In the genomic region with DNA sequence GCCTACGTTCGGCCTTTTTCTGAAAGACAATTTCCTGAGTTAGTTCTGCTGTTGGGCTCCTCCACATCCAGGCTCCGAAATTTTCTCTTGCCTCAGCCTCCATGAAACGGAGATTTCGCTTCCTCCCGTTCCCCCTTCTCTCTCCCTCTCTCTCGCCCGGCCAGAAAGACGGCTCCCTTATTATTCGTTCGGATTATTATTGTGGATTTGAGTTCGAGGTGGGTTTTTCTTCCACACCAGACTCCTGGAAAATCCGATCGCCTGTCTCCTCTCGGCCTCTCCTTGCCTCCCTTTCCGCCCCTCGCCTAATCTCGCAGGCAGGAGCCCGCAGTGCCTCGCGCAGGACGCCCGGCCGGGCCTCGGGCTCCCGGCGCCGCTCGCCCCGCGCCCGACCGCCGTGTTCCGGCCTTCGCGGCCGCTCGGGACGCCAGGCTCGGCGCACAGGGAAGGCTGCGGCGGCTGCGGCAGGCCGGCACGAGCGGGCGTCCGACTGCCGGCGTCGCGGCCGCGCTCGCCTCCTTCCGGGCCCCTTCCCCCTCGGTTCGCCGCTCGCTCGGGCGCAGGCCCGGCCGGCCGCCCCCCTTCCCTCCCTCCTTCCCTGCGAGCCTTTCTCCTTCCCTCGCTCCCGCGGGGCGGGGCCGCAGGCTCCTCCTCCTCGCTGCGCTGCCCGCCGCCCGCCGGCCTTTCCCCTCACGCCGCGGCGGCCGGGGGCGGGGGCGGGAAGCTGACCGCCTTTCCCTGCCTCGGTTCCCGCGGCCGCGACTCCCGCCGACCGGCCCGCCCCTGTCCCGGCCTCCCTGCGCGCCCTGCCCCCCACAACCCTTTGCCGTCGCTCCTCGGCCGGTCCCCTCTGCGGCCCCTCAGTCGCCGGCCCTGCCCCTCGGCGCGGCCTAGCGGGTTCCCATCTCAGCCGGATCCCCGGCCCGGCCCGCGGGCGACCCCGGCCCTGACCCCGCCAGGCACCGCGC, we compare ENCODE assay signal across 8 cellular contexts. TPM values are rescaled to one million over a fixed set of nuclear protein-coding genes. Genes with fewer than 3 reads are reported as not detected.
DNase-seq lines count a peak whose midpoint lies in the region; ATAC-seq and TF ChIP-seq lines count a peak whose summit lies in the region.

A gene with protein sequence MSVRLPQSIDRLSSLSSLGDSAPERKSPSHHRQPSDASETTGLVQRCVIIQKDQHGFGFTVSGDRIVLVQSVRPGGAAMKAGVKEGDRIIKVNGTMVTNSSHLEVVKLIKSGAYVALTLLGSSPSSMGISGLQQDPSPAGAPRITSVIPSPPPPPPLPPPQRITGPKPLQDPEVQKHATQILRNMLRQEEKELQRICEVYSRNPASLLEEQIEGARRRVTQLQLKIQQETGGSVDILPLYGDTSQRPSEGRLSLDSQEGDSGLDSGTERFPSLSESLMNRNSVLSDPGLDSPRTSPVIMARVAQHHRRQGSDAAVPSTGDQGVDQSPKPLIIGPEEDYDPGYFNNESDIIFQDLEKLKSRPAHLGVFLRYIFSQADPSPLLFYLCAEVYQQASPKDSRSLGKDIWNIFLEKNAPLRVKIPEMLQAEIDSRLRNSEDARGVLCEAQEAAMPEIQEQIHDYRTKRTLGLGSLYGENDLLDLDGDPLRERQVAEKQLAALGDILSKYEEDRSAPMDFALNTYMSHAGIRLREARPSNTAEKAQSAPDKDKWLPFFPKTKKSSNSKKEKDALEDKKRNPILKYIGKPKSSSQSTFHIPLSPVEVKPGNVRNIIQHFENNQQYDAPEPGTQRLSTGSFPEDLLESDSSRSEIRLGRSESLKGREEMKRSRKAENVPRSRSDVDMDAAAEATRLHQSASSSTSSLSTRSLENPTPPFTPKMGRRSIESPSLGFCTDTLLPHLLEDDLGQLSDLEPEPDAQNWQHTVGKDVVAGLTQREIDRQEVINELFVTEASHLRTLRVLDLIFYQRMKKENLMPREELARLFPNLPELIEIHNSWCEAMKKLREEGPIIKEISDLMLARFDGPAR (N-terminal part only) (minus strand): TSS at position 492 of the 968 bp plus-strand sequence. CDS start 1,412 bp downstream, outside the sequence.

- H3K4me3 Mint-ChIP-seq in T-helper 17 cell: peak within 1 kb of the TSS; percentile 99
- H3K4me3 Mint-ChIP-seq in immature natural killer cell: peak within 1 kb of the TSS; percentile 87 to 99 (median 92)

- in situ Hi-C loops in gastrocnemius medialis (cut with MboI; ENCODE audit: low sequenced_read_pairs in 4 of 4): no loop called here

- H3K36me3 Mint-ChIP-seq in T-helper 17 cell (ENCODE audit: low read depth): peaks cover 3% of the 10 kb centered on the region
- H3K36me3 Mint-ChIP-seq in immature natural killer cell: peaks cover 0 to 3% (median 0%) of the 10 kb centered on the region in 3 donors

- H3K4me1 Mint-ChIP-seq in T-helper 17 cell (peaks cover 15% of the 10 kb centered on the region), immature natural killer cell (peaks cover 7 to 18% of the 10 kb centered on the region in 2 donors)

- intact Hi-C loops in gastrocnemius medialis (cut with DNase I; ENCODE audit: low total_unique reads): loop anchor here (2.0 to 5.0 kb wide), 2 partner anchors 29 to 92 kb away; a partner anchor contains a TSS

- DNase-seq in GM04503 (ENCODE audit: low read depth): peak; percentile 49
- peak; percentile 86 for DNase-seq in HCEC 1CT
- DNase-seq in NCI-H146 treated with DMSO at 0.1 percent for 48 hours (lab: John Stamatoyannopoulos, UW; ENCODE audit: unreplicated experiment): peak; percentile 72
- DNase-seq in T-helper 17 cell: peak in 2 of 3 donors; percentile 8 to 14
- DNase-seq in cerebellar cortex (ENCODE audit: low spot score): peak; percentile 85
- DNase-seq in immature natural killer cell: peak; percentile 18 to 25 (median 24)
- peak; percentile 85 to 91 for DNase-seq in gastrocnemius medialis

- H3K9me3 Mint-ChIP-seq in immature natural killer cell: peaks cover 0 to 1% (median 0%) of the 10 kb centered on the region in 6 donors

- no peak for TF ChIP-seq CTCF in gastrocnemius medialis (IDR thresholded peaks at IDR 0.05 in 4 of 5, conservative IDR thresholded peaks at IDR 0.05 in 1 of 5)

- H3K27ac ChIP-seq in gastrocnemius medialis: peak within 1 kb of the TSS; percentile 84 to 89 (median 88)

- H3K27ac Mint-ChIP-seq in T-helper 17 cell: no peak within 1 kb of the TSS
- H3K27ac Mint-ChIP-seq in immature natural killer cell: peak within 1 kb of the TSS in 4 of 6 donors; percentile 20 to 88 (median 66)

- H3K27me3 ChIP-seq in gastrocnemius medialis: no peaks in the 10 kb centered on the region

- peak within 1 kb of the TSS; percentile 62 to 68 (median 66) for H3K4me3 ChIP-seq in gastrocnemius medialis

- no peaks in the 10 kb centered on the region for H3K36me3 ChIP-seq in gastrocnemius medialis

- H3K9me3 ChIP-seq in T-helper 17 cell (ENCODE audit: control insufficient read depth, low read length, poor library complexity, severe bottlenecking) (no peaks in the 10 kb centered on the region), gastrocnemius medialis (no peaks in the 10 kb centered on the region)

- ATAC-seq in T-helper 17 cell (peak; percentile 46), gastrocnemius medialis (peak; percentile 93 to 94), HG03457 (IDR thresholded peaks at IDR 0.05; ENCODE audit: unreplicated experiment) (no peak)

- peak; percentile 80 to 83 for TF ChIP-seq POLR2A in gastrocnemius medialis (IDR thresholded peaks at IDR 0.05)

- H3K4me1 ChIP-seq in gastrocnemius medialis: peaks cover 38 to 40% of the 10 kb centered on the region in 2 donors

- H3K27me3 Mint-ChIP-seq in T-helper 17 cell (peaks cover 69% of the 10 kb centered on the region), immature natural killer cell (ENCODE audit: low read depth in 3 of 3) (peaks cover 12 to 34% (median 12%) of the 10 kb centered on the region in 3 donors)

RNA-seq across cellular contexts. Expression of the gene that starts here (rescaled TPM):
- total RNA-seq in T-helper 17 cell (10 to 100 TPM; 16.5 to 28.0 TPM), gastrocnemius medialis (10 to 100 TPM; 19.5 to 33.4 (median 27.7) TPM)
- under 1 TPM; 0.08 to 0.86 (median 0.22) TPM for polyA plus RNA-seq in immature natural killer cell

Comparison
In these comparisons a context has a peak if more than half of its experiments do, and no peak if none do; other contexts are left out.
1. Peak in DNase-seq in immature natural killer cell; RNA of the gene not detected or under 1 TPM.
2. DNase-seq: peak in every context shown above with its lines; median percentile 88 in gastrocnemius medialis; 86 in HCEC 1CT; 85 in cerebellar cortex; 72 in NCI-H146 treated with DMSO at 0.1 percent for 48 hours; 49 in GM04503; 24 in immature natural killer cell; 11 in T-helper 17 cell.